In genomic region chr7:30713397-30713796, GRCh38 we compare ENCODE assay signal across 15 cellular contexts. TPM values are rescaled to one million over a fixed set of nuclear protein-coding genes. Genes with fewer than 3 reads are reported as not detected.
A peak's percentile ranks its signal among the peaks of the same experiment; 100 is the strongest.
DNase-seq lines count a peak whose midpoint lies in the region; ATAC-seq and TF ChIP-seq lines count a peak whose summit lies in the region.
"Had no signal": no experiment of that assay in that cellular context is flagged by ENCODE, and none has a peak within 500 bp of the region (broad histone marks: within the 10 kb centered on the region; RNA-seq: fewer than 3 reads in every experiment).

No MANE protein-coding gene starts in this region.

- peaks cover 7% of the 10 kb centered on the region for H3K4me1 ChIP-seq in mammary epithelial cell (ENCODE audit: insufficient read depth, low read length)
- no peaks in the 10 kb centered on the region for H3K4me1 ChIP-seq in uterus

- WGBS in mammary epithelial cell (ENCODE audit: low coverage, missing lambda C conversion rate): 75% methylated on average over 6 of the region's 6 CpGs

- no peak overlapping the region for H3K4me3 ChIP-seq in mammary epithelial cell (replicated peaks in 1 of 3; ENCODE audit: insufficient read depth in 1 of 3, low read depth in 2 of 3, low read length in 3 of 3)
- H3K4me3 ChIP-seq in uterus: no peak overlapping the region

- H4K20me1 ChIP-seq in mammary epithelial cell (ENCODE audit: insufficient read depth, low read length): no peaks in the 10 kb centered on the region

- no TSS peak for BruUV-seq in mammary epithelial cell (replicated peaks; lab: Mats Ljungman, UMichigan)

- H3K9me3 ChIP-seq in mammary epithelial cell (replicated peaks; ENCODE audit: insufficient read depth, low read length) (no peaks in the 10 kb centered on the region), uterus (no peaks in the 10 kb centered on the region)

- CTCF ChIA-PET in mammary epithelial cell (lab: Charles Lee; ENCODE audit: low non-redundant PET): no interaction called here

- H3K27ac ChIP-seq in mammary epithelial cell (ENCODE audit: insufficient read depth, low read depth, low read length) (no peak overlapping the region), uterus (no peak overlapping the region)
- H3K27ac ChIP-seq: C4-2B had no signal

- DNase-seq in Right ventricle myocardium inferior (ENCODE audit: missing footprints): peak; percentile 18
- no peak for DNase-seq in left cardiac atrium
- DNase-seq in mammary epithelial cell: peak; percentile 65
- peak; percentile 35 for DNase-seq in iris pigment epithelial cell (ENCODE audit: low read depth)
- DNase-seq in SKM-1 (lab: John Stamatoyannopoulos, UW; ENCODE audit: unreplicated experiment): no peak
- no peak for DNase-seq in uterus
- no peak for DNase-seq in NCI-H526 treated with DMSO at 0.1 percent for 48 hours (lab: John Stamatoyannopoulos, UW)
- no peak for DNase-seq in NCI-H526 (lab: John Stamatoyannopoulos, UW)
- DNase-seq: DMS153, NCI-H1105, NCI-H187 treated with DMSO at 0.1 percent for 48 hours, NCI-H446 treated with DMSO at 0.1 percent for 48 hours had no signal

- ATAC-seq in Right ventricle myocardium inferior (no peak), left cardiac atrium (no peak)
- ATAC-seq: HCT116 had no signal

- intact Hi-C loops in Right ventricle myocardium inferior (cut with DNase I): no loop called here
- intact Hi-C loops in left cardiac atrium (cut with DNase I): no loop called here
- intact Hi-C loops in mammary epithelial cell (cut with micrococcal nuclease): no loop called here
- intact Hi-C loops in uterus (cut with DNase I; ENCODE audit: low total_unique reads): no loop called here

- H3K9ac ChIP-seq in mammary epithelial cell (ENCODE audit: insufficient read depth, low read length): no peak overlapping the region

- H3K79me2 ChIP-seq in mammary epithelial cell (ENCODE audit: insufficient read depth, low read length): no peaks in the 10 kb centered on the region

- no peak overlapping the region for H2AFZ ChIP-seq in mammary epithelial cell (ENCODE audit: low read depth, low read length)

- no peaks in the 10 kb centered on the region for H3K27me3 ChIP-seq in mammary epithelial cell (ENCODE audit: insufficient read depth, low read length)
- H3K27me3 ChIP-seq in uterus: no peaks in the 10 kb centered on the region

- H3K36me3 ChIP-seq in mammary epithelial cell (ENCODE audit: insufficient read depth, low read length) (no peaks in the 10 kb centered on the region), uterus (no peaks in the 10 kb centered on the region)

- no peak for TF ChIP-seq CTCF in mammary epithelial cell (conservative IDR thresholded peaks at IDR 0.05 in 1 of 2, IDR thresholded peaks at IDR 0.05 in 1 of 2; ENCODE audit: extremely low read depth in 1 of 2, insufficient read depth in 1 of 2, low read depth in 1 of 2, low read length in 2 of 2)
- no peak for TF ChIP-seq CTCF in uterus (IDR thresholded peaks at IDR 0.05)

- no peak overlapping the region for H3K4me2 ChIP-seq in mammary epithelial cell (ENCODE audit: insufficient read depth, low read depth, low read length)

- TF ChIP-seq POLR2A in uterus (IDR thresholded peaks at IDR 0.05): no peak

- dilution Hi-C loops in mammary epithelial cell (cut with HindIII; ENCODE audit: low sequenced_read_pairs): no loop called here

- in situ Hi-C loops in mammary epithelial cell (cut with MboI; ENCODE audit: low sequenced_read_pairs in 2 of 2): no loop called here

RNA-seq across cellular contexts. Expression of gene CRHR2, which starts 31.1 kb away (rescaled TPM):
- total RNA-seq in Right ventricle myocardium inferior (0.35 TPM), left cardiac atrium (under 1 TPM; 0.16 to 0.44 TPM), mammary epithelial cell (not detected), uterus (under 1 TPM in 1 of 4 donors, not detected in 3; 0.27 TPM)
- polyA plus RNA-seq in mammary epithelial cell: not detected
- not detected for polyA minus RNA-seq in mammary epithelial cell
- total RNA-seq: RPMI7951 had no signal

RNA-seq across cellular contexts. Expression of gene INMT, which starts 38.5 kb away (rescaled TPM):
- total RNA-seq in Right ventricle myocardium inferior (48.1 TPM), left cardiac atrium (10 to 100 TPM; 47.7 to 94.5 TPM), mammary epithelial cell (not detected), uterus (10 to 100 TPM in 3 of 4 donors, 1 to 10 TPM in 1; 6.5 to 29.2 (median 20.0) TPM)
- not detected for polyA plus RNA-seq in mammary epithelial cell
- not detected for polyA minus RNA-seq in mammary epithelial cell

RNA-seq across cellular contexts. Expression of gene MINDY4, which starts 57.8 kb away (rescaled TPM):
- 3.5 TPM for total RNA-seq in Right ventricle myocardium inferior
- total RNA-seq in left cardiac atrium: 1 to 10 TPM; 3.9 to 5.1 TPM
- total RNA-seq in mammary epithelial cell: 1 to 10 TPM; 3.6 to 6.8 TPM
- 1.9 TPM for polyA plus RNA-seq in mammary epithelial cell
- polyA minus RNA-seq in mammary epithelial cell: 1.3 TPM
- 10 to 100 TPM; 14.7 to 23.8 (median 16.9) TPM for total RNA-seq in uterus

Comparison
In these comparisons a context has a peak if more than half of its experiments do, and no peak if none do; other contexts are left out.
1. DNase-seq: peak in Right ventricle myocardium inferior (single experiment), mammary epithelial cell (single experiment) and iris pigment epithelial cell (single experiment); none in left cardiac atrium (single experiment), SKM-1 (single experiment), uterus (0 of 2), NCI-H526 treated with DMSO at 0.1 percent for 48 hours (single experiment) and NCI-H526 (0 of 2).
2. RNA of gene INMT, which starts 38.5 kb away (total RNA-seq): 47.7 to 94.5 TPM in left cardiac atrium, 48.1 TPM in Right ventricle myocardium inferior (single experiment) and 6.5 to 29.2 TPM in uterus; not detected in mammary epithelial cell; every median in the first group is over 4 times any median in the second.